1 cellular context compared by ENCODE assay signal in genomic region chr5:133205649-133206048, GRCh38.
TF ChIP-seq lines count a peak whose summit lies in the region.

No MANE protein-coding gene starts in this region.

TF ChIP-seq in A549, 52 proteins besides CTCF, POLR2A, EP300 and RAD21 (continued from another document):
- TF ChIP-seq REST (IDR thresholded peaks at IDR 0.05) (no peak), HOXA7 (CRISPR knock-in tag; IDR thresholded peaks at IDR 0.05) (no peak), HDAC2 (IDR thresholded peaks at IDR 0.05) (no peak), MAZ (IDR thresholded peaks at IDR 0.05; ENCODE audit: borderline replicate concordance, low read depth, low read length) (no peak), NR3C1 (IDR thresholded peaks at IDR 0.05) (no peak), RARB (CRISPR knock-in tag; IDR thresholded peaks at IDR 0.05) (no peak), CHD2 (IDR thresholded peaks at IDR 0.05; ENCODE audit: low read length, partially characterized antibody) (no peak), BHLHE40 (IDR thresholded peaks at IDR 0.05; ENCODE audit: low read depth, low read length) (no peak), HES2 (IDR thresholded peaks at IDR 0.05) (no peak), HEYL (CRISPR knock-in tag; IDR thresholded peaks at IDR 0.05) (no peak)
TF ChIP-seq in A549: peak in this region for 0.
